In genomic region chr3:78497025-78497424, GRCh38 we compare ENCODE assay signal across 13 cellular contexts.
DNase-seq lines count a peak whose midpoint lies in the region; TF ChIP-seq lines count a peak whose summit lies in the region.
"Had no signal": no experiment of that assay in that cellular context is flagged by ENCODE, and none has a peak within 500 bp of the region (broad histone marks: within the 10 kb centered on the region; RNA-seq: fewer than 3 reads in every experiment).

No MANE protein-coding gene starts in this region.

- TF ChIP-seq CTCF in LNCaP clone FGC (IDR thresholded peaks at IDR 0.05; ENCODE audit: control insufficient read depth, extremely low read depth, insufficient read depth) (no peak), VCaP (conservative IDR thresholded peaks at IDR 0.05) (no peak)

- H3K27ac ChIP-seq in VCaP: peak overlapping the region; percentile 82
- H3K27ac ChIP-seq: foreskin keratinocyte, sigmoid colon had no signal

- DNase-seq in LNCaP clone FGC (ENCODE audit: low read depth): peak; percentile 18
- DNase-seq in NCI-H2081 (lab: John Stamatoyannopoulos, UW): peak; percentile 77 to 96
- DNase-seq in middle frontal gyrus (ENCODE audit: extremely low spot score, low spot score): peak; percentile 30
- DNase-seq in CD1c-positive myeloid dendritic cell (ENCODE audit: extremely low spot score): no peak
- DNase-seq in RKO (ENCODE audit: low spot score): no peak
- DNase-seq in AG08396 (ENCODE audit: low spot score): no peak
- DNase-seq in Kasumi-1 (lab: John Stamatoyannopoulos, UW): no peak
- DNase-seq: activated CD4-positive, CD25-positive, alpha-beta regulatory T cell; CD4-positive, alpha-beta T cell; KG1; sigmoid colon had no signal

- no peak overlapping the region for H3K4me3 ChIP-seq in LNCaP clone FGC (ENCODE audit: low read depth, low read length)
- H3K4me3 ChIP-seq: sigmoid colon had no signal

Comparison
In these comparisons a context has a peak if more than half of its experiments do, and no peak if none do; other contexts are left out.
1. DNase-seq: peak in LNCaP clone FGC (single experiment), NCI-H2081 (2 of 2) and middle frontal gyrus (single experiment); none in CD1c-positive myeloid dendritic cell (single experiment), RKO (single experiment), AG08396 (single experiment) and Kasumi-1 (0 of 2).